ENCODE assay signal across 9 cellular contexts in the genomic region with DNA sequence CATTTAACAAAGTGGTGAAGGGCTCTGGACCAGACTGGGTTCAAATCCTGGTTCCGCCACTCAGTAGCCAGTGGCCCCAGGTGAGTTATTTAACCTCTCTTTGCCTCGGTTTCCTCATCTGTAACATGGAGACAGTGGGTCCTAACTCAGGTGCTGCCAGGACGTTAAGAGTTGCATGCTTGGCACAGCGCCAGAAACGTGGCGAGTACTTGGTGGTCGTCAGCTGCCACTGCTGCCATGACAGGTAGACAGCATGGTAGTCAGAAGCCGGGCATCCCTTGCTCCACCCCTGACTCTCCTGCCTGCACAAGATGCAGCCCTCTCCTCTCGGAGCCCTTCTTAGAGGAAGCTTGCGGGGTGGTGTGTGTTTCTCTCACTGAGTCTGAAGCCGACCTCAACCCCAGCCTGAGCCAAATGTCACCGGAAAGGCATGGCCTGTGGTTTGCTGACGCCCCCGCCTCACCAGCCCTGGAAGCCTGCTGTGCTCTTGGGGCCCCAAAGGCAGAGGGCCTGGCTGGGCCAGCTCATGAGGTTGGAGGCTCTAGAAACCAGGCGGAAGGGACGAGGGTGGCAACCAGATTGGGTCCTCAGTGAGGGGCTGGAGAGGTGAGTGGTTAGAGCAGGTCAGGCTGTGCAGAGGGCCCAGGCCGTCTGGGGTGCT.
DNase-seq lines count a peak whose midpoint lies in the region; ATAC-seq and TF ChIP-seq lines count a peak whose summit lies in the region.
"Had no signal": no experiment of that assay in that cellular context is flagged by ENCODE, and none has a peak within 500 bp of the region (broad histone marks: within the 10 kb centered on the region; RNA-seq: fewer than 3 reads in every experiment).

No MANE protein-coding gene starts in this region.

- peak overlapping the region in 1 of 4 donors; percentile 1 for H3K27ac ChIP-seq in esophagus squamous epithelium
- no peak overlapping the region for H3K27ac ChIP-seq in hepatocyte

- no peaks in the 10 kb centered on the region for H4K20me1 ChIP-seq in hepatocyte (ENCODE audit: insufficient read depth, poor library complexity, severe bottlenecking)

- no peak for TF ChIP-seq POLR2A in esophagus squamous epithelium (IDR thresholded peaks at IDR 0.05)

- H3K27me3 ChIP-seq in esophagus squamous epithelium (peaks cover 0 to 29% (median 0%) of the 10 kb centered on the region in 4 donors), hepatocyte (no peaks in the 10 kb centered on the region)

- H3K9me3 ChIP-seq in esophagus squamous epithelium = no peaks in the 10 kb centered on the region
- H3K9me3 ChIP-seq in hepatocyte (ENCODE audit: low read depth) = no peaks in the 10 kb centered on the region

- DNase-seq in CMK (ENCODE audit: low read depth) (peak; percentile 90), immature natural killer cell (peak; percentile 80 to 85 (median 82)), esophagus squamous epithelium (lab: John Stamatoyannopoulos, UW) (no peak), hepatocyte (ENCODE audit: low spot score) (no peak)
- DNase-seq in activated CD8-positive, alpha-beta memory T cell treated with anti-CD3 and anti-CD28 coated beads for 24 hours = peak; percentile 90
- DNase-seq in stimulated activated CD8-positive, alpha-beta memory T cell treated with anti-CD3 and anti-CD28 coated beads, Interleukin-4, amount 100 ng/mL, for 24 hours (ENCODE audit: low read depth) = peak; percentile 69

- 38 to 47% methylated on average over 6 to 15 of the region's 17 CpGs for WGBS in esophagus squamous epithelium, 2 donors
- 87% methylated on average over 17 of the region's 17 CpGs for WGBS in hepatocyte (ENCODE audit: low lambda C conversion rate, missing lambda C conversion rate)

- peaks cover 6 to 14% (median 14%) of the 10 kb centered on the region in 3 donors for H3K27me3 Mint-ChIP-seq in immature natural killer cell (ENCODE audit: low read depth in 3 of 3)

- H3K9me3 Mint-ChIP-seq in immature natural killer cell = peaks cover 0 to 1% (median 0%) of the 10 kb centered on the region in 6 donors

- no peak for TF ChIP-seq CTCF in esophagus squamous epithelium (IDR thresholded peaks at IDR 0.05)
- no peak for TF ChIP-seq CTCF in hepatocyte (IDR thresholded peaks at IDR 0.05; ENCODE audit: poor library complexity)

- no peak overlapping the region for H3K4me2 ChIP-seq in hepatocyte

- no peak overlapping the region for H2AFZ ChIP-seq in hepatocyte

- H3K4me3 ChIP-seq in esophagus squamous epithelium (no peak overlapping the region), hepatocyte (no peak overlapping the region)
- H3K4me3 ChIP-seq: skin epidermis had no signal

- intact Hi-C loops in esophagus squamous epithelium (cut with DNase I) = no loop called here

- H3K27ac Mint-ChIP-seq in immature natural killer cell = peak overlapping the region; percentile 31 to 94 (median 80)

- ATAC-seq in HG03520 (IDR thresholded peaks at IDR 0.05; ENCODE audit: unreplicated experiment) = peak; percentile 51
- ATAC-seq in GM21526 (IDR thresholded peaks at IDR 0.05; ENCODE audit: low FRiP score, unreplicated experiment) = no peak

- no peaks in the 10 kb centered on the region for H3K9me2 ChIP-seq in hepatocyte (replicated peaks; ENCODE audit: insufficient read depth)

- peak overlapping the region; percentile 73 to 93 (median 85) for H3K4me3 Mint-ChIP-seq in immature natural killer cell

- H3K36me3 ChIP-seq in esophagus squamous epithelium (no peaks in the 10 kb centered on the region), hepatocyte (replicated peaks; ENCODE audit: insufficient read depth, low read depth) (no peaks in the 10 kb centered on the region)

- peaks cover 43 to 69% of the 10 kb centered on the region in 2 donors for H3K4me1 Mint-ChIP-seq in immature natural killer cell

- H3K4me1 ChIP-seq in esophagus squamous epithelium (peaks cover 8 to 31% (median 10%) of the 10 kb centered on the region in 3 donors), hepatocyte (ENCODE audit: insufficient read depth) (no peaks in the 10 kb centered on the region)

- H3K36me3 Mint-ChIP-seq in immature natural killer cell = no peaks in the 10 kb centered on the region

- H3K79me2 ChIP-seq in hepatocyte = no peaks in the 10 kb centered on the region

Comparison
In these comparisons a context has a peak if more than half of its experiments do, and no peak if none do; other contexts are left out.
1. DNase-seq: peak in CMK (single experiment), activated CD8-positive, alpha-beta memory T cell treated with anti-CD3 and anti-CD28 coated beads for 24 hours (single experiment), immature natural killer cell (3 of 3) and stimulated activated CD8-positive, alpha-beta memory T cell treated with anti-CD3 and anti-CD28 coated beads, Interleukin-4, amount 100 ng/mL, for 24 hours (single experiment); none in esophagus squamous epithelium (single experiment) and hepatocyte (single experiment).